Comparison of ENCODE assay signal across 8 cellular contexts in the genomic region with DNA sequence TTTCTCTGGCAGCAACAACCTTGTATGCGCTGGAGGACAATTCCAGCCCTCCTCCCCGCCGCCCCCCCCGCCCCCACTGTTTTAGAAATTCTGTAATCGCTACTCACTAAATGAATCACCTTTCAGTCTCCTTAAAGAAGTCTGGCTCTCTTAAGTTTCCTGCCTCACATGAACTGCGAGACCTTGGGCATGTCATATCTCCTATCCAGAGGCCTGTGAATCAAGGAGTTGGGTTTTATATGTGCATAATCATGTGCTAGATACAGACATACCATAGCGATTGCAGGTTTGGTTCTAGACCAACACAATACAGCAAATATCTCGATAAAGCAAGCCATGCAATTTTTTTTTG. TPM values are rescaled to one million over a fixed set of nuclear protein-coding genes. Genes with fewer than 3 reads are reported as not detected.
A peak's percentile ranks its signal among the peaks of the same experiment; 100 is the strongest.
DNase-seq lines count a peak whose midpoint lies in the region; ATAC-seq, FAIRE-seq and TF ChIP-seq lines count a peak whose summit lies in the region.

No MANE protein-coding gene starts in this region.

- H3K27ac ChIP-seq in brain microvascular endothelial cell: no peak overlapping the region

- FAIRE-seq in GM12891 (lab: Jason Lieb, UNC): no peak

- TF ChIP-seq CTCF in brain microvascular endothelial cell (IDR thresholded peaks at IDR 0.05; ENCODE audit: low read depth, low read length, missing control alignments): no peak

- H3K36me3 Mint-ChIP-seq in activated CD4-positive, alpha-beta T cell treated with anti-CD3 and anti-CD28 coated beads, Interleukin-2, amount 10 ng/mL, durations not matched to agents 7 days and 5 days (ENCODE audit: low read depth): peaks cover 28% of the 10 kb centered on the region
- peaks cover 4 to 31% (median 12%) of the 10 kb centered on the region in 3 donors for H3K36me3 Mint-ChIP-seq in naive thymus-derived CD8-positive, alpha-beta T cell

- in situ Hi-C loops in brain microvascular endothelial cell (cut with HindIII; ENCODE audit: low pct_ligation_motif_present, low sequenced_read_pairs): no loop called here

- POLR2A ChIA-PET in activated CD4-positive, alpha-beta T cell treated with anti-CD3 and anti-CD28 coated beads, Interleukin-2, amount 10 ng/mL, durations not matched to agents 7 days and 5 days (lab: Charles Lee): no interaction called here
- POLR2A ChIA-PET in naive thymus-derived CD8-positive, alpha-beta T cell (lab: Charles Lee): interaction anchor here (1.2 kb wide), 1 partner anchor 173 kb away, joined by 3 read pairs; no protein-coding TSS in a partner anchor

- peak; percentile 12 for ATAC-seq in HG03457 (IDR thresholded peaks at IDR 0.05; ENCODE audit: unreplicated experiment)
- ATAC-seq in naive thymus-derived CD8-positive, alpha-beta T cell: peak; percentile 1 to 13

- no peak for DNase-seq in activated CD4-positive, alpha-beta T cell treated with anti-CD3 and anti-CD28 coated beads, Interleukin-2, amount 10 ng/mL, durations not matched to agents 7 days and 5 days
- no peak for DNase-seq in activated CD4-positive, alpha-beta T cell treated with anti-CD3 and anti-CD28 coated beads for 48 hours
- DNase-seq in brain microvascular endothelial cell (no peak), DMS79 (lab: John Stamatoyannopoulos, UW) (no peak), GM12891 (ENCODE audit: insufficient read length, low spot score) (no peak), NCI-H2107 (lab: John Stamatoyannopoulos, UW) (no peak)
- peak in 1 of 10 donors; percentile 10 for DNase-seq in naive thymus-derived CD8-positive, alpha-beta T cell

- H3K27ac Mint-ChIP-seq in activated CD4-positive, alpha-beta T cell treated with anti-CD3 and anti-CD28 coated beads, Interleukin-2, amount 10 ng/mL, durations not matched to agents 7 days and 5 days: peak overlapping the region; percentile 97
- peak overlapping the region; percentile 69 to 97 (median 95) for H3K27ac Mint-ChIP-seq in naive thymus-derived CD8-positive, alpha-beta T cell

- peaks cover 4% of the 10 kb centered on the region for H3K9me3 Mint-ChIP-seq in activated CD4-positive, alpha-beta T cell treated with anti-CD3 and anti-CD28 coated beads, Interleukin-2, amount 10 ng/mL, durations not matched to agents 7 days and 5 days
- H3K9me3 Mint-ChIP-seq in naive thymus-derived CD8-positive, alpha-beta T cell: no peaks in the 10 kb centered on the region

- H3K27me3 Mint-ChIP-seq in activated CD4-positive, alpha-beta T cell treated with anti-CD3 and anti-CD28 coated beads, Interleukin-2, amount 10 ng/mL, durations not matched to agents 7 days and 5 days: no peaks in the 10 kb centered on the region
- no peaks in the 10 kb centered on the region for H3K27me3 Mint-ChIP-seq in naive thymus-derived CD8-positive, alpha-beta T cell

- peak overlapping the region; percentile 95 for H3K4me3 Mint-ChIP-seq in activated CD4-positive, alpha-beta T cell treated with anti-CD3 and anti-CD28 coated beads, Interleukin-2, amount 10 ng/mL, durations not matched to agents 7 days and 5 days
- H3K4me3 Mint-ChIP-seq in naive thymus-derived CD8-positive, alpha-beta T cell: peak overlapping the region; percentile 81 to 95 (median 94)

- no peak for TF ChIP-seq POLR2A in GM12891 (IDR thresholded peaks at IDR 0.05; ENCODE audit: low read depth, low read length)

- H3K36me3 ChIP-seq in brain microvascular endothelial cell (replicated peaks): peaks cover 4% of the 10 kb centered on the region

- H3K4me1 Mint-ChIP-seq in activated CD4-positive, alpha-beta T cell treated with anti-CD3 and anti-CD28 coated beads, Interleukin-2, amount 10 ng/mL, durations not matched to agents 7 days and 5 days: peaks cover 26% of the 10 kb centered on the region
- H3K4me1 Mint-ChIP-seq in naive thymus-derived CD8-positive, alpha-beta T cell: peaks cover 15 to 41% (median 37%) of the 10 kb centered on the region in 4 donors

- H3K4me3 ChIP-seq in brain microvascular endothelial cell (ENCODE audit: low read depth, low read length): peak overlapping the region; percentile 80

- CTCF ChIA-PET in activated CD4-positive, alpha-beta T cell treated with anti-CD3 and anti-CD28 coated beads, Interleukin-2, amount 10 ng/mL, durations not matched to agents 7 days and 5 days (lab: Charles Lee): no interaction called here

- H3K27me3 ChIP-seq in brain microvascular endothelial cell (replicated peaks): no peaks in the 10 kb centered on the region

TF ChIP-seq in GM12891, 5 proteins besides CTCF, POLR2A, EP300 and RAD21:
- TF ChIP-seq PAX5 (IDR thresholded peaks at IDR 0.05; ENCODE audit: insufficient read depth, low read length, severe bottlenecking): no peak
- TF ChIP-seq SPI1 (IDR thresholded peaks at IDR 0.05; ENCODE audit: low read depth, low read length): no peak
- no peak for TF ChIP-seq TAF1 (IDR thresholded peaks at IDR 0.05; ENCODE audit: low read depth, low read length)
- no peak for TF ChIP-seq POLR2AphosphoS5 (IDR thresholded peaks at IDR 0.05; ENCODE audit: low read depth, low read length)

RNA-seq across cellular contexts. Expression of gene DMAC1, which starts 0.3 kb away (rescaled TPM):
- 10 to 100 TPM; 51.5 to 59.5 TPM for total RNA-seq in activated CD4-positive, alpha-beta T cell treated with anti-CD3 and anti-CD28 coated beads, Interleukin-2, amount 10 ng/mL, durations not matched to agents 7 days and 5 days
- total RNA-seq in naive thymus-derived CD8-positive, alpha-beta T cell: 10 to 100 TPM; 34.7 to 35.7 TPM
- 10 to 100 TPM; 52.8 to 69.9 (median 60.8) TPM for polyA plus RNA-seq in naive thymus-derived CD8-positive, alpha-beta T cell
- polyA plus RNA-seq in GM12891 (2012; ENCODE audit: low read depth, missing spikeins): 59.8 TPM
